Comparison of ENCODE assay signal across 23 cellular contexts in the genomic region with DNA sequence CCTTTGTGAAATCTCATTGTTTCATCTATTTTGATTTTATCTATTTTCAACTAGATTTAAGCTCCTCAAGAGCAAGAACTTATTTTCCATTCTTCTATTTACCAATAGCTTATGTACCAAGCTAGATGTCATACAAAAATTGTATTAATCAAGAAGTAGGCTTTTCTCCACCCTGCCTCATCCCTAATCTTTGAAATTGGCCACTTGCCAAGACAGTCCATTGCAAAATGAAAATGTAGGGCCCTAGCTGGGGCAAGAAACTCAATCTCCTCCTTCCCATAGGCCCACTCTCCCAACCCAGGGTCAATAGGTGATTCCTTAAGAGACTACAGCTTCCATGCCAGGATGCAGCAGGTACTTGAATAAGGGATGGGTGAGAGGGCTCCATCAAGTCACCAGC. TPM values are rescaled to one million over a fixed set of nuclear protein-coding genes. Genes with fewer than 3 reads are reported as not detected.
DNase-seq lines count a peak whose midpoint lies in the region; TF ChIP-seq lines count a peak whose summit lies in the region.
"Had no signal": no experiment of that assay in that cellular context is flagged by ENCODE, and none has a peak within 500 bp of the region (broad histone marks: within the 10 kb centered on the region; RNA-seq: fewer than 3 reads in every experiment).

No MANE protein-coding gene starts in this region.

- H3K4me3 ChIP-seq in SK-N-MC: peak overlapping the region; percentile 70
- no peak overlapping the region for H3K4me3 ChIP-seq in dorsolateral prefrontal cortex
- no peak overlapping the region for H3K4me3 ChIP-seq in trophoblast cell (ENCODE audit: low read depth, low read length)
- H3K4me3 ChIP-seq: mucosa of descending colon, testis had no signal

- no peaks in the 10 kb centered on the region for H3K9me3 Mint-ChIP-seq in HFFc6
- H3K9me3 Mint-ChIP-seq: activated CD8-positive, alpha-beta T cell treated with anti-CD3 and anti-CD28 coated beads for 36 hours; CD8-positive, alpha-beta T cell; stimulated activated effector memory CD8-positive, alpha-beta T cell treated with anti-CD3 and anti-CD28 coated beads, Interleukin-12 subunit alpha, Interleukin-12 subunit beta, amount 100 ng/mL, for 72 hours; T-helper 2 cell treated with Interferon-gamma antibody and Interleukin-4, amounts not matched to agents 5 μg/mL and 100 μg/mL, for 36 hours had no signal

- H3K14ac ChIP-seq in trophoblast cell (ENCODE audit: low read length): no peak overlapping the region

- H2AK5ac ChIP-seq in trophoblast cell (ENCODE audit: low read length): no peak overlapping the region

- no peaks in the 10 kb centered on the region; the same call in 1 of the 2 replicates for H3K27me3 Mint-ChIP-seq in HFFc6 (ENCODE audit: insufficient read depth)

- H3K27ac ChIP-seq in SK-N-MC (peak overlapping the region; percentile 98), dorsolateral prefrontal cortex (peak overlapping the region in 46 of 59 donors; percentile 11 to 95 (median 85)), trophoblast cell (ENCODE audit: low read depth, low read length) (no peak overlapping the region)
- H3K27ac ChIP-seq: foreskin keratinocyte, testis had no signal

- H3K4me1 Mint-ChIP-seq in HFFc6 (ENCODE audit: low read depth): peaks cover 100% of the 10 kb centered on the region
- H3K4me1 Mint-ChIP-seq: stimulated activated effector memory CD8-positive, alpha-beta T cell treated with anti-CD3 and anti-CD28 coated beads, Interleukin-12 subunit alpha, Interleukin-12 subunit beta, amount 100 ng/mL, for 72 hours had no signal

- H3K79me2 ChIP-seq in trophoblast cell (ENCODE audit: control insufficient read depth, insufficient read depth, low read length, poor library complexity): no peaks in the 10 kb centered on the region

- H3K23ac ChIP-seq in trophoblast cell (ENCODE audit: low read length): no peak overlapping the region

- DNase-seq in HFFc6 (no peak), SK-N-MC (ENCODE audit: low read depth, low spot score) (no peak), dorsolateral prefrontal cortex (no peak), trophoblast cell (no peak), iPS-NIHi7 (ENCODE audit: extremely low spot score) (no peak), NCI-H1417 (lab: John Stamatoyannopoulos, UW) (no peak), UCSD-AML1 (lab: John Stamatoyannopoulos, UW; ENCODE audit: unreplicated experiment) (no peak)
- DNase-seq: activated CD4-positive, CD25-positive, alpha-beta regulatory T cell; activated naive CD4-positive, alpha-beta T cell; CD8-positive, alpha-beta T cell; mucosa of descending colon; NCI-H1048; NCI-H2029 treated with DMSO at 0.1 percent for 48 hours; NCI-H510A; RPMI8226; stimulated activated CD4-positive, alpha-beta T cell treated with anti-CD3 and anti-CD28 coated beads, Interleukin-2, amount 100 ng/mL, for 24 hours; testis had no signal

- H3K4me3 Mint-ChIP-seq in HFFc6: peak overlapping the region; percentile 18; the same call in 1 of the 2 replicates
- H3K4me3 Mint-ChIP-seq: activated CD8-positive, alpha-beta T cell treated with anti-CD3 and anti-CD28 coated beads for 36 hours; CD8-positive, alpha-beta T cell; stimulated activated effector memory CD8-positive, alpha-beta T cell treated with anti-CD3 and anti-CD28 coated beads, Interleukin-12 subunit alpha, Interleukin-12 subunit beta, amount 100 ng/mL, for 72 hours; T-helper 2 cell treated with Interferon-gamma antibody and Interleukin-4, amounts not matched to agents 5 μg/mL and 100 μg/mL, for 36 hours had no signal

- no peak overlapping the region for H4K12ac ChIP-seq in trophoblast cell (ENCODE audit: low read depth, low read length)

- peak overlapping the region; percentile 85 for H3K27ac Mint-ChIP-seq in HFFc6
- H3K27ac Mint-ChIP-seq: activated CD8-positive, alpha-beta T cell treated with anti-CD3 and anti-CD28 coated beads for 36 hours; CD8-positive, alpha-beta T cell; stimulated activated effector memory CD8-positive, alpha-beta T cell treated with anti-CD3 and anti-CD28 coated beads, Interleukin-12 subunit alpha, Interleukin-12 subunit beta, amount 100 ng/mL, for 72 hours; T-helper 2 cell treated with Interferon-gamma antibody and Interleukin-4, amounts not matched to agents 5 μg/mL and 100 μg/mL, for 36 hours had no signal

- H3K18ac ChIP-seq in trophoblast cell (ENCODE audit: low read length): no peak overlapping the region

- no peak overlapping the region for H4K8ac ChIP-seq in trophoblast cell (ENCODE audit: low read depth, low read length)

- no peaks in the 10 kb centered on the region for H3K9me3 ChIP-seq in SK-N-MC (ENCODE audit: low read depth, low read length)
- H3K9me3 ChIP-seq in trophoblast cell (ENCODE audit: insufficient read depth, low read depth, low read length): no peaks in the 10 kb centered on the region
- H3K9me3 ChIP-seq: mucosa of descending colon, testis had no signal

- no peak overlapping the region for H2AFZ ChIP-seq in trophoblast cell (ENCODE audit: insufficient read depth, low read length, poor library complexity)

- no peak overlapping the region for H3K4me2 ChIP-seq in trophoblast cell (ENCODE audit: low read length)

- no peaks in the 10 kb centered on the region for H3K36me3 ChIP-seq in SK-N-MC (ENCODE audit: insufficient read depth, low read length)
- H3K36me3 ChIP-seq in trophoblast cell (ENCODE audit: control insufficient read depth in 1 of 2, insufficient read depth in 2 of 2, low read length in 2 of 2): no peaks in the 10 kb centered on the region

- H2BK5ac ChIP-seq in trophoblast cell (ENCODE audit: low read depth, low read length, poor library complexity): no peak overlapping the region

- no peak overlapping the region for H3K4ac ChIP-seq in trophoblast cell (ENCODE audit: low read depth, low read length)

- H3K27me3 ChIP-seq in dorsolateral prefrontal cortex (no peaks in the 10 kb centered on the region), trophoblast cell (ENCODE audit: insufficient read depth, low read length) (no peaks in the 10 kb centered on the region)
- H3K27me3 ChIP-seq: foreskin keratinocyte, testis had no signal

- H3K36me3 Mint-ChIP-seq in HFFc6 (ENCODE audit: low read depth): no peaks in the 10 kb centered on the region
- H3K36me3 Mint-ChIP-seq: CD8-positive, alpha-beta T cell; stimulated activated effector memory CD8-positive, alpha-beta T cell treated with anti-CD3 and anti-CD28 coated beads, Interleukin-12 subunit alpha, Interleukin-12 subunit beta, amount 100 ng/mL, for 72 hours had no signal

- H2BK120ac ChIP-seq in trophoblast cell (ENCODE audit: insufficient read depth, low read length, poor library complexity): no peak overlapping the region

- H3K79me1 ChIP-seq in trophoblast cell (ENCODE audit: low read length): peaks cover 24% of the 10 kb centered on the region

- H2BK12ac ChIP-seq in trophoblast cell (ENCODE audit: low read length): no peak overlapping the region

- TF ChIP-seq CTCF in HFFc6 (IDR thresholded peaks at IDR 0.05): no peak
- TF ChIP-seq CTCF in dorsolateral prefrontal cortex (IDR thresholded peaks at IDR 0.05 in 54 of 56, conservative IDR thresholded peaks at IDR 0.05 in 2 of 56; ENCODE audit: low read depth in 1 of 56, partially characterized antibody in 56 of 56): no peak

- peak overlapping the region; percentile 58 for H3K9ac ChIP-seq in SK-N-MC (ENCODE audit: insufficient read length)
- no peak overlapping the region for H3K9ac ChIP-seq in trophoblast cell (ENCODE audit: low read length)

- H4K91ac ChIP-seq in trophoblast cell (ENCODE audit: low read depth, low read length): peak overlapping the region; percentile 36

- H3K4me1 ChIP-seq in trophoblast cell (ENCODE audit: control insufficient read depth in 1 of 2, insufficient read depth in 2 of 2, low read length in 2 of 2): peaks cover 18 to 32% of the 10 kb centered on the region in 2 experiments

- intact Hi-C loops in dorsolateral prefrontal cortex (cut with DNase I): no loop called here

RNA-seq across cellular contexts. Expression of gene CALM2, which starts 18.1 kb away (rescaled TPM):
- 1,000 to 10,000 TPM; 1,006 to 1,273 (median 1,121) TPM for total RNA-seq in HFFc6 (2021; fragmentation: NEBNext Ultra II Directional; extraction: Animal tissue kit (Norgen Biotek cat#: 25700))
- 1,000 to 10,000 TPM in 105 of 120 experiments, 100 to 1,000 TPM in 15; 591 to 1,720 (median 1,301) TPM for total RNA-seq in dorsolateral prefrontal cortex
- 455 and 462 TPM in 2 replicates for polyA plus RNA-seq in trophoblast cell (2013)

RNA-seq across cellular contexts. Expression of gene STPG4, which starts 39.3 kb away (rescaled TPM):
- under 1 TPM in 3 of 6 experiments, not detected in 3; 0.19 to 0.40 (median 0.25) TPM for total RNA-seq in HFFc6 (2021; fragmentation: NEBNext Ultra II Directional; extraction: Animal tissue kit (Norgen Biotek cat#: 25700))
- 1 to 10 TPM in 42 of 120 experiments, under 1 TPM in 47, not detected in 31; 0.29 to 2.8 (median 0.96) TPM for total RNA-seq in dorsolateral prefrontal cortex
- 0.15 TPM in 1 of 2 replicates, not detected in the other for polyA plus RNA-seq in trophoblast cell (2013)
- total RNA-seq: activated CD8-positive, alpha-beta T cell treated with anti-CD3 and anti-CD28 coated beads for 36 hours; skeletal muscle tissue had no signal
- polyA plus RNA-seq: foreskin keratinocyte, liver had no signal
